15 cellular contexts compared by ENCODE assay signal in the genomic region with DNA sequence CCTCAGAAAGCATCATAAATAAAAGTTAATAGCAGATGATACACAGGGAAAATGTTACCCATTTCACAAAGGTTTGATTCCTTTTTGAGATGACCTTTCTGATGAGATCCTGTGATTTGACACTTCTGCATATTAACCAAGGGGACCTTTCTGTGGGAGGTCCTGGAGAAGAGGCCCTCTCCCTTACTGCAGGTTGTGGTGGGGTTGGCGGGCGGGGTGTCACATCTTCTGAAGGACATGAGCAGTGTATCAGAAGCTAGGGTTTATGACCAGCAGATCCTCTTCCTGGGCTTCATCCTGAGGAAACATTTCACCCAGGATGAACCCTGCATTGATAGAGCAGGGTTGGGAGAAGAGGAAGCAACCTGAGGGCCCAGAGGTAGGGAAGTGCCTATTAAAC. TPM values are rescaled to one million over a fixed set of nuclear protein-coding genes. Genes with fewer than 3 reads are reported as not detected.
DNase-seq lines count a peak whose midpoint lies in the region; ATAC-seq and TF ChIP-seq lines count a peak whose summit lies in the region.
"Had no signal": no experiment of that assay in that cellular context is flagged by ENCODE, and none has a peak within 500 bp of the region (broad histone marks: within the 10 kb centered on the region; RNA-seq: fewer than 3 reads in every experiment).

No MANE protein-coding gene starts in this region.

- no peak overlapping the region for H3K4me3 Mint-ChIP-seq in T-helper 1 cell treated with Interleukin-12 subunit alpha and Interleukin-12 subunit beta and Interleukin-4 antibody, amounts not matched to agents 30 μg/mL and 1 μg/mL, for 36 hours
- H3K4me3 Mint-ChIP-seq in activated naive CD8-positive, alpha-beta T cell treated with anti-CD3 and anti-CD28 coated beads, Interleukin-2, amount 50 U/mL, for 24 hours: no peak overlapping the region
- H3K4me3 Mint-ChIP-seq in activated naive CD8-positive, alpha-beta T cell treated with anti-CD3 and anti-CD28 coated beads for 36 hours: no peak overlapping the region
- H3K4me3 Mint-ChIP-seq in stimulated activated naive CD8-positive, alpha-beta T cell treated with anti-CD3 and anti-CD28 coated beads, Interleukin-15, Interleukin-2, amounts not matched to agents 100 ng/mL and 50 ng/mL, for 24 hours: peak overlapping the region; percentile 3
- H3K4me3 Mint-ChIP-seq: CD4-positive, CD25-positive, alpha-beta regulatory T cell; HFFc6 had no signal

- DNase-seq in T-helper 1 cell (no peak), colonic mucosa (peak; percentile 5), SIG-M5 treated with dmso at 0.1 percent for 504 hours (lab: John Stamatoyannopoulos, UW; ENCODE audit: unreplicated experiment) (no peak), NCI-H2081 (lab: John Stamatoyannopoulos, UW) (no peak)
- DNase-seq in activated naive CD8-positive, alpha-beta T cell treated with anti-CD3 and anti-CD28 coated beads, Interleukin-2, amount 50 U/mL, for 24 hours: peak; percentile 46
- DNase-seq in activated naive CD8-positive, alpha-beta T cell treated with anti-CD3 and anti-CD28 coated beads for 36 hours: no peak
- DNase-seq: CD4-positive, CD25-positive, alpha-beta regulatory T cell; DMS53; HCEC 1CT; HFFc6 had no signal

- H3K36me3 ChIP-seq in colonic mucosa: no peaks in the 10 kb centered on the region

- no peaks in the 10 kb centered on the region for H3K27me3 ChIP-seq in colonic mucosa
- H3K27me3 ChIP-seq: BLaER1 treated with 17β-estradiol and CSF1 and Interleukin-3, amounts not matched to agents 10 nM and 100 nM had no signal

- no peak overlapping the region for H3K27ac ChIP-seq in colonic mucosa
- H3K27ac ChIP-seq: 22Rv1; BLaER1 treated with 17β-estradiol and CSF1 and Interleukin-3, amounts not matched to agents 10 nM and 100 nM; HL-60 had no signal

- TF ChIP-seq CTCF in colonic mucosa (IDR thresholded peaks at IDR 0.05): no peak

- no peak overlapping the region for H3K4me3 ChIP-seq in colonic mucosa
- H3K4me3 ChIP-seq: BLaER1 treated with 17β-estradiol and CSF1 and Interleukin-3, amounts not matched to agents 10 nM and 100 nM had no signal

- intact Hi-C loops in colonic mucosa (cut with DNase I): no loop called here

- no peaks in the 10 kb centered on the region for H3K4me1 ChIP-seq in colonic mucosa

- no peak overlapping the region for H3K9ac ChIP-seq in colonic mucosa (ENCODE audit: low read depth in 2 of 2, low read length in 2 of 2)
- H3K9ac ChIP-seq: BLaER1 treated with 17β-estradiol and CSF1 and Interleukin-3, amounts not matched to agents 10 nM and 100 nM had no signal

- H3K4me1 Mint-ChIP-seq in T-helper 1 cell treated with Interleukin-12 subunit alpha and Interleukin-12 subunit beta and Interleukin-4 antibody, amounts not matched to agents 30 μg/mL and 1 μg/mL, for 36 hours (ENCODE audit: low read depth): peaks cover 16% of the 10 kb centered on the region
- peaks cover 45% of the 10 kb centered on the region for H3K4me1 Mint-ChIP-seq in activated naive CD8-positive, alpha-beta T cell treated with anti-CD3 and anti-CD28 coated beads, Interleukin-2, amount 50 U/mL, for 24 hours
- peaks cover 19% of the 10 kb centered on the region for H3K4me1 Mint-ChIP-seq in activated naive CD8-positive, alpha-beta T cell treated with anti-CD3 and anti-CD28 coated beads for 36 hours
- H3K4me1 Mint-ChIP-seq in stimulated activated naive CD8-positive, alpha-beta T cell treated with anti-CD3 and anti-CD28 coated beads, Interleukin-15, Interleukin-2, amounts not matched to agents 100 ng/mL and 50 ng/mL, for 24 hours (ENCODE audit: low read depth): peaks cover 48% of the 10 kb centered on the region

- H3K27ac Mint-ChIP-seq in T-helper 1 cell treated with Interleukin-12 subunit alpha and Interleukin-12 subunit beta and Interleukin-4 antibody, amounts not matched to agents 30 μg/mL and 1 μg/mL, for 36 hours: peak overlapping the region; percentile 36
- peak overlapping the region; percentile 53 for H3K27ac Mint-ChIP-seq in activated naive CD8-positive, alpha-beta T cell treated with anti-CD3 and anti-CD28 coated beads, Interleukin-2, amount 50 U/mL, for 24 hours
- H3K27ac Mint-ChIP-seq in activated naive CD8-positive, alpha-beta T cell treated with anti-CD3 and anti-CD28 coated beads for 36 hours: no peak overlapping the region
- H3K27ac Mint-ChIP-seq in stimulated activated naive CD8-positive, alpha-beta T cell treated with anti-CD3 and anti-CD28 coated beads, Interleukin-15, Interleukin-2, amounts not matched to agents 100 ng/mL and 50 ng/mL, for 24 hours: no peak overlapping the region
- H3K27ac Mint-ChIP-seq: HFFc6 had no signal

- H3K27me3 Mint-ChIP-seq in T-helper 1 cell treated with Interleukin-12 subunit alpha and Interleukin-12 subunit beta and Interleukin-4 antibody, amounts not matched to agents 30 μg/mL and 1 μg/mL, for 36 hours (ENCODE audit: low read depth): no peaks in the 10 kb centered on the region
- no peaks in the 10 kb centered on the region for H3K27me3 Mint-ChIP-seq in activated naive CD8-positive, alpha-beta T cell treated with anti-CD3 and anti-CD28 coated beads, Interleukin-2, amount 50 U/mL, for 24 hours
- H3K27me3 Mint-ChIP-seq in activated naive CD8-positive, alpha-beta T cell treated with anti-CD3 and anti-CD28 coated beads for 36 hours: no peaks in the 10 kb centered on the region
- no peaks in the 10 kb centered on the region for H3K27me3 Mint-ChIP-seq in stimulated activated naive CD8-positive, alpha-beta T cell treated with anti-CD3 and anti-CD28 coated beads, Interleukin-15, Interleukin-2, amounts not matched to agents 100 ng/mL and 50 ng/mL, for 24 hours
- H3K27me3 Mint-ChIP-seq: CD4-positive, CD25-positive, alpha-beta regulatory T cell had no signal

- peaks cover 27% of the 10 kb centered on the region for H3K36me3 Mint-ChIP-seq in T-helper 1 cell treated with Interleukin-12 subunit alpha and Interleukin-12 subunit beta and Interleukin-4 antibody, amounts not matched to agents 30 μg/mL and 1 μg/mL, for 36 hours (ENCODE audit: low read depth)
- peaks cover 39% of the 10 kb centered on the region for H3K36me3 Mint-ChIP-seq in activated naive CD8-positive, alpha-beta T cell treated with anti-CD3 and anti-CD28 coated beads, Interleukin-2, amount 50 U/mL, for 24 hours (ENCODE audit: low read depth)
- H3K36me3 Mint-ChIP-seq in activated naive CD8-positive, alpha-beta T cell treated with anti-CD3 and anti-CD28 coated beads for 36 hours: peaks cover 33% of the 10 kb centered on the region
- peaks cover 55% of the 10 kb centered on the region for H3K36me3 Mint-ChIP-seq in stimulated activated naive CD8-positive, alpha-beta T cell treated with anti-CD3 and anti-CD28 coated beads, Interleukin-15, Interleukin-2, amounts not matched to agents 100 ng/mL and 50 ng/mL, for 24 hours (ENCODE audit: low read depth)

- no peaks in the 10 kb centered on the region for H3K9me3 Mint-ChIP-seq in T-helper 1 cell treated with Interleukin-12 subunit alpha and Interleukin-12 subunit beta and Interleukin-4 antibody, amounts not matched to agents 30 μg/mL and 1 μg/mL, for 36 hours
- H3K9me3 Mint-ChIP-seq in activated naive CD8-positive, alpha-beta T cell treated with anti-CD3 and anti-CD28 coated beads, Interleukin-2, amount 50 U/mL, for 24 hours: no peaks in the 10 kb centered on the region
- no peaks in the 10 kb centered on the region for H3K9me3 Mint-ChIP-seq in activated naive CD8-positive, alpha-beta T cell treated with anti-CD3 and anti-CD28 coated beads for 36 hours
- no peaks in the 10 kb centered on the region for H3K9me3 Mint-ChIP-seq in stimulated activated naive CD8-positive, alpha-beta T cell treated with anti-CD3 and anti-CD28 coated beads, Interleukin-15, Interleukin-2, amounts not matched to agents 100 ng/mL and 50 ng/mL, for 24 hours
- H3K9me3 Mint-ChIP-seq: CD4-positive, CD25-positive, alpha-beta regulatory T cell; HFFc6 had no signal

- H3K9me3 ChIP-seq in colonic mucosa: no peaks in the 10 kb centered on the region
- H3K9me3 ChIP-seq: BLaER1 treated with 17β-estradiol and CSF1 and Interleukin-3, amounts not matched to agents 10 nM and 100 nM had no signal

- ATAC-seq in activated naive CD8-positive, alpha-beta T cell treated with anti-CD3 and anti-CD28 coated beads, Interleukin-2, amount 50 U/mL, for 24 hours: peak; percentile 51

RNA-seq across cellular contexts. Expression of gene SCLY, which starts 37.2 kb away (rescaled TPM):
- 10 to 100 TPM; 71.6 to 72.9 TPM for total RNA-seq in activated naive CD8-positive, alpha-beta T cell treated with anti-CD3 and anti-CD28 coated beads for 36 hours
- total RNA-seq in colonic mucosa: 10 to 100 TPM; 10.2 to 36.9 TPM

RNA-seq across cellular contexts. Expression of gene UBE2F, which starts 56.8 kb away (rescaled TPM):
- total RNA-seq in activated naive CD8-positive, alpha-beta T cell treated with anti-CD3 and anti-CD28 coated beads for 36 hours: 10 to 100 TPM; 57.9 to 58.9 TPM
- 10 to 100 TPM; 51.8 to 54.7 TPM for total RNA-seq in colonic mucosa

Comparison
In these comparisons a context has a peak if more than half of its experiments do, and no peak if none do; other contexts are left out.
1. H3K27ac Mint-ChIP-seq: peak in T-helper 1 cell treated with Interleukin-12 subunit alpha and Interleukin-12 subunit beta and Interleukin-4 antibody, amounts not matched to agents 30 μg/mL and 1 μg/mL, for 36 hours (single experiment) and activated naive CD8-positive, alpha-beta T cell treated with anti-CD3 and anti-CD28 coated beads, Interleukin-2, amount 50 U/mL, for 24 hours (single experiment); none in activated naive CD8-positive, alpha-beta T cell treated with anti-CD3 and anti-CD28 coated beads for 36 hours (single experiment) and stimulated activated naive CD8-positive, alpha-beta T cell treated with anti-CD3 and anti-CD28 coated beads, Interleukin-15, Interleukin-2, amounts not matched to agents 100 ng/mL and 50 ng/mL, for 24 hours (single experiment).
2. DNase-seq: peak in activated naive CD8-positive, alpha-beta T cell treated with anti-CD3 and anti-CD28 coated beads, Interleukin-2, amount 50 U/mL, for 24 hours (single experiment) and colonic mucosa (single experiment); none in T-helper 1 cell (0 of 5), activated naive CD8-positive, alpha-beta T cell treated with anti-CD3 and anti-CD28 coated beads for 36 hours (single experiment), SIG-M5 treated with dmso at 0.1 percent for 504 hours (single experiment) and NCI-H2081 (0 of 2).